14 cellular contexts compared by ENCODE assay signal in the genomic region with DNA sequence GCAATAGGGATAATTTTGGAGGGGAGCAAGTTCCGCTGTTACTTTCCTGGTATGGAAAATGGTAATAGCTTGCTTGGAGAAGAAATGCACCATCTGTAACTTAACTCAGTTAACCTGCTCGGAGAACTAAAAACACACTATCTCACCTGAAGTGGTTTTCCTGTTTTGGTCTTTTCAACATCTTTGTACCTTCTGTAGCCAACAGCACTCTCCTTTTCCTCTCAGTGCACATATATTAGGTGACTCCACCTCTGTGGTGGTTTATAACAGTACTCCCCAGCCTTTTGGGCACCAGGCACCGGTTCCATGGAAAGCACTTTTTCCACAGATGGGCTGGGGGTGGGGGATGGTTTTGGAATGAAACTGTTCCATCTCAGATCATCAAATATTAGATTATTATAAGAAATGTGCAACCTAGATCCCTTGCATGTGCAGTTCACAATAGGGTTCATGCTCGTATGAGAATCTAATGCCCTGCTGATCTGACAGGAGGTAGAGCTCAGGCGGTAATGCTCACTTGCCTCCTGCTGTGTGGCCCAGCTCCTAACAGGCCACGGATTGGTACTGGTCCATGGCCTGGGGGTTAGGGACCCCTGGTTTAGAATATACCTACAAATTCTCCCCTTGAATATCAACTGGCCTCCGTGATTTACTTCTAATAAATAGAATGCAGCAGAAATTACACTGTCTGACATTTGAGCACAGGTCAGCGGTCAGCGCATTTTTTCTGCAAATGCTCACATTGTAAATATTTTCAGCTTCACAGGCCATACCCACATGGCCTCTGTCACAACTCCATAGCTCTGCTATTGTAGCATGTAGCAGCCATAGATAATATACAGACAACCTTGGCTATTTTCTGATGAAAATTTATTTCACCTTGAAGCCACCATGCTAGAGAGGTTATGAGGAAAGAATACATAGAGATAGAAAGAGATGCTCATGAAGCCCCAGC.
DNase-seq lines count a peak whose midpoint lies in the region; ATAC-seq lines count a peak whose summit lies in the region.
"Had no signal": no experiment of that assay in that cellular context is flagged by ENCODE, and none has a peak within 500 bp of the region (broad histone marks: within the 10 kb centered on the region; RNA-seq: fewer than 3 reads in every experiment).

No MANE protein-coding gene starts in this region.

- peaks cover 3% of the 10 kb centered on the region for H3K9me3 Mint-ChIP-seq in activated CD4-positive, alpha-beta memory T cell treated with anti-CD3 and anti-CD28 coated beads for 36 hours
- no peaks in the 10 kb centered on the region for H3K9me3 Mint-ChIP-seq in activated CD4-positive, alpha-beta memory T cell treated with anti-CD3 and anti-CD28 coated beads, Interleukin-2, amount 10 ng/mL, durations not matched to agents 7 days and 5 days
- peaks cover 2 to 23% (median 6%) of the 10 kb centered on the region in 8 donors for H3K9me3 Mint-ChIP-seq in CD4-positive, alpha-beta memory T cell
- H3K9me3 Mint-ChIP-seq in activated naive CD4-positive, alpha-beta T cell treated with anti-CD3 and anti-CD28 coated beads, Interleukin-2, amount 50 U/mL, for 24 hours, result peaks cover 5% of the 10 kb centered on the region
- peaks cover 9 to 49% (median 25%) of the 10 kb centered on the region in 9 donors for H3K9me3 Mint-ChIP-seq in naive thymus-derived CD8-positive, alpha-beta T cell
- H3K9me3 Mint-ChIP-seq in T-helper 2 cell treated with Interferon-gamma antibody and Interleukin-4, amounts not matched to agents 5 μg/mL and 100 μg/mL, for 36 hours, result peaks cover 4% of the 10 kb centered on the region

- H3K4me1 ChIP-seq in CD4-positive, alpha-beta memory T cell (ENCODE audit: insufficient read depth, low read length), result peaks cover 39% of the 10 kb centered on the region
- H3K4me1 ChIP-seq: BLaER1 treated with 17β-estradiol and CSF1 and Interleukin-3, amounts not matched to agents 10 nM and 100 nM; Caco-2 had no signal

- peak; percentile 91 to 95 for ATAC-seq in naive thymus-derived CD8-positive, alpha-beta T cell

- no peaks in the 10 kb centered on the region for H3K27me3 ChIP-seq in CD4-positive, alpha-beta memory T cell (ENCODE audit: insufficient read depth, low read length)
- H3K27me3 ChIP-seq: BLaER1 treated with 17β-estradiol and CSF1 and Interleukin-3, amounts not matched to agents 10 nM and 100 nM had no signal

- no peaks in the 10 kb centered on the region for H3K27me3 Mint-ChIP-seq in activated CD4-positive, alpha-beta memory T cell treated with anti-CD3 and anti-CD28 coated beads for 36 hours
- H3K27me3 Mint-ChIP-seq in activated CD4-positive, alpha-beta memory T cell treated with anti-CD3 and anti-CD28 coated beads, Interleukin-2, amount 10 ng/mL, durations not matched to agents 7 days and 5 days, result no peaks in the 10 kb centered on the region
- no peaks in the 10 kb centered on the region for H3K27me3 Mint-ChIP-seq in CD4-positive, alpha-beta memory T cell
- no peaks in the 10 kb centered on the region for H3K27me3 Mint-ChIP-seq in activated naive CD4-positive, alpha-beta T cell treated with anti-CD3 and anti-CD28 coated beads, Interleukin-2, amount 50 U/mL, for 24 hours
- H3K27me3 Mint-ChIP-seq in naive thymus-derived CD8-positive, alpha-beta T cell, result peaks cover 0 to 3% (median 0%) of the 10 kb centered on the region in 5 donors
- no peaks in the 10 kb centered on the region for H3K27me3 Mint-ChIP-seq in T-helper 2 cell treated with Interferon-gamma antibody and Interleukin-4, amounts not matched to agents 5 μg/mL and 100 μg/mL, for 36 hours (ENCODE audit: low read depth)

- H3K9me3 ChIP-seq in CD4-positive, alpha-beta memory T cell (ENCODE audit: control insufficient read depth in 1 of 2, low read length in 2 of 2), result no peaks in the 10 kb centered on the region
- H3K9me3 ChIP-seq: Caco-2 had no signal

- H3K4me3 Mint-ChIP-seq in activated CD4-positive, alpha-beta memory T cell treated with anti-CD3 and anti-CD28 coated beads for 36 hours, result no peak overlapping the region
- H3K4me3 Mint-ChIP-seq in activated CD4-positive, alpha-beta memory T cell treated with anti-CD3 and anti-CD28 coated beads, Interleukin-2, amount 10 ng/mL, durations not matched to agents 7 days and 5 days, result no peak overlapping the region
- peak overlapping the region in 7 of 8 donors; percentile 58 to 87 (median 84) for H3K4me3 Mint-ChIP-seq in CD4-positive, alpha-beta memory T cell
- H3K4me3 Mint-ChIP-seq in activated naive CD4-positive, alpha-beta T cell treated with anti-CD3 and anti-CD28 coated beads, Interleukin-2, amount 50 U/mL, for 24 hours, result peak overlapping the region; percentile 26
- peak overlapping the region; percentile 33 to 87 (median 74) for H3K4me3 Mint-ChIP-seq in naive thymus-derived CD8-positive, alpha-beta T cell
- H3K4me3 Mint-ChIP-seq in T-helper 2 cell treated with Interferon-gamma antibody and Interleukin-4, amounts not matched to agents 5 μg/mL and 100 μg/mL, for 36 hours, result no peak overlapping the region

- POLR2A ChIA-PET in activated CD4-positive, alpha-beta memory T cell treated with anti-CD3 and anti-CD28 coated beads for 36 hours (lab: Charles Lee), result no interaction called here
- POLR2A ChIA-PET in activated CD4-positive, alpha-beta memory T cell treated with anti-CD3 and anti-CD28 coated beads, Interleukin-2, amount 10 ng/mL, durations not matched to agents 7 days and 5 days (lab: Charles Lee), result no interaction called here
- POLR2A ChIA-PET in CD4-positive, alpha-beta memory T cell (lab: Charles Lee; ENCODE audit: partially characterized antibody), result interaction anchor here (0.7 to 5.0 kb wide), 4 partner anchors 10 to 115 kb away, joined by 3 to 47 read pairs (median 3); partner anchors contain the start of gene SUCLG2
- POLR2A ChIA-PET in naive thymus-derived CD8-positive, alpha-beta T cell (lab: Charles Lee), result interaction anchor here (0.6 to 7.7 kb wide), 9 partner anchors 12 to 92 kb away, joined by 3 to 105 read pairs (median 3); partner anchors contain the start of gene SUCLG2

- DNase-seq in activated CD4-positive, alpha-beta memory T cell treated with anti-CD3 and anti-CD28 coated beads for 36 hours, result no peak
- DNase-seq in activated CD4-positive, alpha-beta memory T cell treated with anti-CD3 and anti-CD28 coated beads, Interleukin-2, amount 10 ng/mL, durations not matched to agents 7 days and 5 days, result no peak
- DNase-seq in CD4-positive, alpha-beta memory T cell, result peak in 4 of 5 donors; percentile 18 to 25 (median 20)
- DNase-seq in naive thymus-derived CD8-positive, alpha-beta T cell, result peak in 4 of 10 donors; percentile 2 to 57 (median 45)
- DNase-seq in hepatic stellate cell (ENCODE audit: low spot score), result no peak
- no peak for DNase-seq in NCI-H1105 (lab: John Stamatoyannopoulos, UW)
- DNase-seq in T-helper 2 cell treated with Interferon-gamma antibody and Interleukin-4, amounts not matched to agents 5 μg/mL and 100 μg/mL, for 36 hours (ENCODE audit: low spot score), result no peak
- DNase-seq: Caco-2, EL, GOT3, NCI-H187 treated with DMSO at 0.1 percent for 48 hours, NCI-H526 treated with DMSO at 0.1 percent for 48 hours had no signal

- CTCF ChIA-PET in activated CD4-positive, alpha-beta memory T cell treated with anti-CD3 and anti-CD28 coated beads for 36 hours (lab: Charles Lee), result no interaction called here
- CTCF ChIA-PET in activated CD4-positive, alpha-beta memory T cell treated with anti-CD3 and anti-CD28 coated beads, Interleukin-2, amount 10 ng/mL, durations not matched to agents 7 days and 5 days (lab: Charles Lee), result no interaction called here
- CTCF ChIA-PET in CD4-positive, alpha-beta memory T cell (lab: Charles Lee; ENCODE audit: partially characterized antibody), result interaction anchor here (1.2 to 1.6 kb wide), 3 partner anchors 23 to 82 kb away, joined by 3 to 5 read pairs (median 4); no protein-coding TSS in a partner anchor

- peaks cover 4% of the 10 kb centered on the region for H3K36me3 Mint-ChIP-seq in activated CD4-positive, alpha-beta memory T cell treated with anti-CD3 and anti-CD28 coated beads for 36 hours
- no peaks in the 10 kb centered on the region for H3K36me3 Mint-ChIP-seq in activated CD4-positive, alpha-beta memory T cell treated with anti-CD3 and anti-CD28 coated beads, Interleukin-2, amount 10 ng/mL, durations not matched to agents 7 days and 5 days (ENCODE audit: low read depth)
- peaks cover 5 to 14% of the 10 kb centered on the region in 2 donors for H3K36me3 Mint-ChIP-seq in CD4-positive, alpha-beta memory T cell
- H3K36me3 Mint-ChIP-seq in activated naive CD4-positive, alpha-beta T cell treated with anti-CD3 and anti-CD28 coated beads, Interleukin-2, amount 50 U/mL, for 24 hours, result peaks cover 22% of the 10 kb centered on the region
- peaks cover 5 to 42% (median 26%) of the 10 kb centered on the region in 3 donors for H3K36me3 Mint-ChIP-seq in naive thymus-derived CD8-positive, alpha-beta T cell
- H3K36me3 Mint-ChIP-seq in T-helper 2 cell treated with Interferon-gamma antibody and Interleukin-4, amounts not matched to agents 5 μg/mL and 100 μg/mL, for 36 hours (ENCODE audit: low read depth), result no peaks in the 10 kb centered on the region

- no peak overlapping the region for H3K4me3 ChIP-seq in CD4-positive, alpha-beta memory T cell (ENCODE audit: low read length in 2 of 2)
- H3K4me3 ChIP-seq: BLaER1 treated with 17β-estradiol and CSF1 and Interleukin-3, amounts not matched to agents 10 nM and 100 nM had no signal

- peaks cover 39% of the 10 kb centered on the region for H3K4me1 Mint-ChIP-seq in activated CD4-positive, alpha-beta memory T cell treated with anti-CD3 and anti-CD28 coated beads for 36 hours (ENCODE audit: low read depth)
- H3K4me1 Mint-ChIP-seq in activated CD4-positive, alpha-beta memory T cell treated with anti-CD3 and anti-CD28 coated beads, Interleukin-2, amount 10 ng/mL, durations not matched to agents 7 days and 5 days, result peaks cover 7% of the 10 kb centered on the region
- H3K4me1 Mint-ChIP-seq in CD4-positive, alpha-beta memory T cell, result peaks cover 36 to 61% (median 49%) of the 10 kb centered on the region in 4 donors
- peaks cover 81% of the 10 kb centered on the region for H3K4me1 Mint-ChIP-seq in activated naive CD4-positive, alpha-beta T cell treated with anti-CD3 and anti-CD28 coated beads, Interleukin-2, amount 50 U/mL, for 24 hours
- H3K4me1 Mint-ChIP-seq in naive thymus-derived CD8-positive, alpha-beta T cell, result peaks cover 46 to 83% (median 66%) of the 10 kb centered on the region in 4 donors
- H3K4me1 Mint-ChIP-seq in T-helper 2 cell treated with Interferon-gamma antibody and Interleukin-4, amounts not matched to agents 5 μg/mL and 100 μg/mL, for 36 hours (ENCODE audit: low read depth), result peaks cover 4% of the 10 kb centered on the region

- H3K27ac Mint-ChIP-seq in activated CD4-positive, alpha-beta memory T cell treated with anti-CD3 and anti-CD28 coated beads for 36 hours, result peak overlapping the region; percentile 26
- no peak overlapping the region for H3K27ac Mint-ChIP-seq in activated CD4-positive, alpha-beta memory T cell treated with anti-CD3 and anti-CD28 coated beads, Interleukin-2, amount 10 ng/mL, durations not matched to agents 7 days and 5 days
- H3K27ac Mint-ChIP-seq in CD4-positive, alpha-beta memory T cell, result peak overlapping the region; percentile 53 to 93 (median 90)
- peak overlapping the region; percentile 82 for H3K27ac Mint-ChIP-seq in activated naive CD4-positive, alpha-beta T cell treated with anti-CD3 and anti-CD28 coated beads, Interleukin-2, amount 50 U/mL, for 24 hours
- peak overlapping the region; percentile 85 to 98 (median 96) for H3K27ac Mint-ChIP-seq in naive thymus-derived CD8-positive, alpha-beta T cell
- no peak overlapping the region for H3K27ac Mint-ChIP-seq in T-helper 2 cell treated with Interferon-gamma antibody and Interleukin-4, amounts not matched to agents 5 μg/mL and 100 μg/mL, for 36 hours

- peak overlapping the region; percentile 25 for H3K27ac ChIP-seq in CD4-positive, alpha-beta memory T cell (ENCODE audit: low read depth, low read length)
- H3K27ac ChIP-seq: BLaER1 treated with 17β-estradiol and CSF1 and Interleukin-3, amounts not matched to agents 10 nM and 100 nM had no signal

- intact Hi-C loops in activated CD4-positive, alpha-beta memory T cell treated with anti-CD3 and anti-CD28 coated beads for 36 hours (cut with micrococcal nuclease), result no loop called here
- intact Hi-C loops in CD4-positive, alpha-beta memory T cell (cut with micrococcal nuclease), result loop anchor here (2.0 kb wide), 1 partner anchor 83 kb away; the partner anchor contains the start of gene SUCLG2

- H3K36me3 ChIP-seq in CD4-positive, alpha-beta memory T cell (ENCODE audit: insufficient read depth, low read length), result no peaks in the 10 kb centered on the region
- H3K36me3 ChIP-seq: BLaER1 treated with 17β-estradiol and CSF1 and Interleukin-3, amounts not matched to agents 10 nM and 100 nM had no signal

Comparison
In these comparisons a context has a peak if more than half of its experiments do, and no peak if none do; other contexts are left out.
1. H3K27ac Mint-ChIP-seq: peak in activated CD4-positive, alpha-beta memory T cell treated with anti-CD3 and anti-CD28 coated beads for 36 hours (single experiment), CD4-positive, alpha-beta memory T cell (7 of 7), activated naive CD4-positive, alpha-beta T cell treated with anti-CD3 and anti-CD28 coated beads, Interleukin-2, amount 50 U/mL, for 24 hours (single experiment) and naive thymus-derived CD8-positive, alpha-beta T cell (10 of 10); none in activated CD4-positive, alpha-beta memory T cell treated with anti-CD3 and anti-CD28 coated beads, Interleukin-2, amount 10 ng/mL, durations not matched to agents 7 days and 5 days (single experiment) and T-helper 2 cell treated with Interferon-gamma antibody and Interleukin-4, amounts not matched to agents 5 μg/mL and 100 μg/mL, for 36 hours (single experiment).
2. DNase-seq: peak in CD4-positive, alpha-beta memory T cell (4 of 5); none in activated CD4-positive, alpha-beta memory T cell treated with anti-CD3 and anti-CD28 coated beads for 36 hours (single experiment), activated CD4-positive, alpha-beta memory T cell treated with anti-CD3 and anti-CD28 coated beads, Interleukin-2, amount 10 ng/mL, durations not matched to agents 7 days and 5 days (single experiment), hepatic stellate cell (single experiment), NCI-H1105 (single experiment) and T-helper 2 cell treated with Interferon-gamma antibody and Interleukin-4, amounts not matched to agents 5 μg/mL and 100 μg/mL, for 36 hours (single experiment).
3. H3K4me3 Mint-ChIP-seq: peak in CD4-positive, alpha-beta memory T cell (7 of 8), activated naive CD4-positive, alpha-beta T cell treated with anti-CD3 and anti-CD28 coated beads, Interleukin-2, amount 50 U/mL, for 24 hours (single experiment) and naive thymus-derived CD8-positive, alpha-beta T cell (10 of 10); none in activated CD4-positive, alpha-beta memory T cell treated with anti-CD3 and anti-CD28 coated beads for 36 hours (single experiment), activated CD4-positive, alpha-beta memory T cell treated with anti-CD3 and anti-CD28 coated beads, Interleukin-2, amount 10 ng/mL, durations not matched to agents 7 days and 5 days (single experiment) and T-helper 2 cell treated with Interferon-gamma antibody and Interleukin-4, amounts not matched to agents 5 μg/mL and 100 μg/mL, for 36 hours (single experiment).
4. POLR2A ChIA-PET loops: an anchor here in CD4-positive, alpha-beta memory T cell (0.7 to 5.0 kb wide) and naive thymus-derived CD8-positive, alpha-beta T cell (0.6 to 7.7 kb wide); none called in activated CD4-positive, alpha-beta memory T cell treated with anti-CD3 and anti-CD28 coated beads for 36 hours and activated CD4-positive, alpha-beta memory T cell treated with anti-CD3 and anti-CD28 coated beads, Interleukin-2, amount 10 ng/mL, durations not matched to agents 7 days and 5 days.